In the genomic region with DNA sequence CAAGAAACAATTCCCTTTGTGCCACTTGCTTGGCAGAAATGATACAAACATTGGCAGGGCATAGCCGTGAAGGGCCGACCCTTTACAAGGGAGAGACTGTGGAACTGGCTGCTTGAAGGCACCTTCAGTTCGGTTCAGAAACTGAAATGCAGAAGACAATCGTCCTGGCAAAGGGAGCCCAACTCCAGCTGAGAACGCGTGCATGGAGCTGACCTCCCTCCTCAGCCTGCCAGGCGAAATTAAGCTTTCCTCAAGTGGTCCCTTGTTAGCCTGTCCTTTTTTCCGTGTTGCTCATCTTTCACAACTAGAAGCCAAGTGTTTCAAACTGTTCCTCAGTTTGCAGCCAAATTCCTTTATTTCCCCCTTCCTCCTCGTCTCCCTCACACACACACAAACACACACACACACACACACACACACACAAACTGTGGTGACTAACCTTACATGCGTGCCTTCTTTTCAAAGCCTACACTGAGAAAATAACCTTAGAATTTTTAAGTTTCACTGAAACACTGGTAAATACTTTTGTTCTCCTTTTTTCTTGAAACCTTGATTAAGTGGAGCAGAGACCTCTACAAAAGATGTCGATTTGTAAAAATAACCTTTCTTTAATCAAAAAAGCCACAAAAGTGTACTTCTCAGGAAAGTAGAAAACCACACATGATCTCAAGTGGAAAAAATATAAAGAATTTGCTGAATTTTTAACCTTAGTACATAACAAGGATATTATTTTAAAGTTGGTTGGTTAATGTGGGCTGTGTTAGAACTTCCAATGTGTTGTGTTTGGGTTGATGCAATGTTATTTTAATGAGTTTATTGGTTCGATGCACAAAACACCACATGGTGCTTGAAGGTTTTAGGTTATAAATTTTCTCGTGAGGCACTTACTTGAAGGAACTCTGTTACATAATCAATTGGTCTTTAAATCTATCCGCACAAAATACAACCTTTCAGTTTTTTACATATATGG, we compare ENCODE assay signal across 19 cellular contexts. TPM values are rescaled to one million over a fixed set of nuclear protein-coding genes. Genes with fewer than 3 reads are reported as not detected.
DNase-seq lines count a peak whose midpoint lies in the region; ATAC-seq and TF ChIP-seq lines count a peak whose summit lies in the region.
"Had no signal": no experiment of that assay in that cellular context is flagged by ENCODE, and none has a peak within 500 bp of the region (broad histone marks: within the 10 kb centered on the region; RNA-seq: fewer than 3 reads in every experiment).

No MANE protein-coding gene starts in this region.

- H2BK15ac ChIP-seq in mesendoderm (replicated peaks; ENCODE audit: low read depth): no peak overlapping the region

- no peaks in the 10 kb centered on the region for H3K79me1 ChIP-seq in mesendoderm (ENCODE audit: low read length)

- H2AK5ac ChIP-seq in mesendoderm (ENCODE audit: low read length): no peak overlapping the region

- H3K79me2 ChIP-seq in mesendoderm (ENCODE audit: control insufficient read depth, insufficient read depth, low read length): no peaks in the 10 kb centered on the region
- H3K79me2 ChIP-seq: hepatocyte had no signal

- H3K9me3 ChIP-seq in HEK293 (ENCODE audit: control insufficient read depth, insufficient read depth, low read depth, low read length): no peaks in the 10 kb centered on the region
- no peaks in the 10 kb centered on the region for H3K9me3 ChIP-seq in HAP-1
- H3K9me3 ChIP-seq: ovary, transverse colon had no signal

- no peak overlapping the region for H3K9ac ChIP-seq in mesendoderm (ENCODE audit: low read length)
- H3K9ac ChIP-seq: KMS-11 had no signal

- WGBS in mesendoderm (ENCODE audit: extremely low coverage, insufficient coverage, low lambda C conversion rate): no CpG with 5 or more reads among the region's 14 CpGs

- H3K56ac ChIP-seq in mesendoderm (ENCODE audit: low read length): no peak overlapping the region

- H3K36me3 ChIP-seq in HEK293 (ENCODE audit: control insufficient read depth in 2 of 2, insufficient read depth in 1 of 2, low read length in 2 of 2) (no peaks in the 10 kb centered on the region), HAP-1 (replicated peaks) (no peaks in the 10 kb centered on the region), mesendoderm (ENCODE audit: control insufficient read depth, insufficient read depth, low read length) (no peaks in the 10 kb centered on the region)
- H3K36me3 ChIP-seq: ovary, transverse colon had no signal

- H4K8ac ChIP-seq in mesendoderm (ENCODE audit: low read depth, low read length): no peak overlapping the region

- no peak overlapping the region for H4K5ac ChIP-seq in mesendoderm (ENCODE audit: low read length)

- H3K4ac ChIP-seq in mesendoderm (ENCODE audit: low read depth, low read length): no peak overlapping the region

- in situ Hi-C loops in astrocyte of the spinal cord (cut with HindIII; ENCODE audit: low sequenced_read_pairs) (no loop called here), HAP-1 (cut with MboI; ENCODE audit: low sequenced_read_pairs) (loop anchor here (25.0 kb wide), 1 partner anchor 189 kb away; no protein-coding TSS in a partner anchor)

- H3K27me3 ChIP-seq in HAP-1 (ENCODE audit: low read depth) (peaks cover 32% of the 10 kb centered on the region), mesendoderm (ENCODE audit: insufficient read depth, low read length, poor library complexity) (no peaks in the 10 kb centered on the region)
- H3K27me3 ChIP-seq: ovary had no signal

- H3K23ac ChIP-seq in mesendoderm (ENCODE audit: low read length): no peak overlapping the region

- no peak overlapping the region for H3K4me3 ChIP-seq in HEK293 (ENCODE audit: low read depth, low read length)
- H3K4me3 ChIP-seq in astrocyte of the spinal cord (ENCODE audit: low read depth, low read length): no peak overlapping the region
- H3K4me3 ChIP-seq in HAP-1: no peak overlapping the region
- H3K4me3 ChIP-seq in mesendoderm (ENCODE audit: low read length): no peak overlapping the region
- H3K4me3 ChIP-seq: hepatocyte, ovary, transverse colon had no signal

- DNase-seq in astrocyte of the spinal cord (ENCODE audit: low read depth, low spot score) (peak; percentile 69), kidney tubule cell (ENCODE audit: low spot score) (peak; percentile 8), retina (peak; percentile 88), HAP-1 (ENCODE audit: low spot score in 2 of 2) (no peak), mesendoderm (no peak)
- DNase-seq in activated naive CD4-positive, alpha-beta T cell treated with anti-CD3 and anti-CD28 coated beads, Interleukin-2, amount 50 U/mL, for 16 hours: no peak
- DNase-seq: activated CD4-positive, alpha-beta memory T cell treated with anti-CD3 and anti-CD28 coated beads, Interleukin-2, amount 10 ng/mL, durations not matched to agents 7 days and 5 days; activated T-cell treated with anti-CD3 and anti-CD28 coated beads, Interleukin-2, amount 50 U/mL, for 4 hours; effector memory CD4-positive, alpha-beta T cell; GOT3; left cardiac atrium; NCI-H187; ovary; transverse colon had no signal

- H2BK120ac ChIP-seq in mesendoderm (ENCODE audit: low read depth, low read length): no peak overlapping the region

- TF ChIP-seq CTCF in HEK293 (tag by site-specific recombination; IDR thresholded peaks at IDR 0.05) (no peak), astrocyte of the spinal cord (IDR thresholded peaks at IDR 0.05; ENCODE audit: low read depth, low read length) (no peak)

- POLR2A ChIA-PET in HEK293 (lab: Yijun Ruan, JAX): no interaction called here

- CTCF ChIA-PET in HEK293 (lab: Yijun Ruan, JAX): no interaction called here

- H3K18ac ChIP-seq in mesendoderm (ENCODE audit: low read length): no peak overlapping the region

- H3K4me1 ChIP-seq in HEK293 (ENCODE audit: control insufficient read depth, insufficient read depth, low read length): peaks cover 10% of the 10 kb centered on the region
- H3K4me1 ChIP-seq in HAP-1: no peaks in the 10 kb centered on the region
- H3K4me1 ChIP-seq in mesendoderm (ENCODE audit: control insufficient read depth, low read depth, low read length): no peaks in the 10 kb centered on the region
- H3K4me1 ChIP-seq: transverse colon had no signal

- no peak overlapping the region for H2BK5ac ChIP-seq in mesendoderm (ENCODE audit: low read length)

- ATAC-seq in GM19397 (IDR thresholded peaks at IDR 0.05; ENCODE audit: unreplicated experiment): no peak
- ATAC-seq: activated naive CD4-positive, alpha-beta T cell treated with anti-CD3 and anti-CD28 coated beads, Interleukin-2, amount 50 U/mL, for 72 hours; activated T-cell treated with anti-CD3 and anti-CD28 coated beads, Interleukin-2, amount 50 U/mL, for 4 hours; left cardiac atrium had no signal

- H3K4me2 ChIP-seq in mesendoderm (ENCODE audit: low read length): no peak overlapping the region
- H3K4me2 ChIP-seq: hepatocyte, KMS-11 had no signal

- H3K27ac ChIP-seq in HEK293 (ENCODE audit: extremely low read depth, low read depth, low read length): no peak overlapping the region
- no peak overlapping the region for H3K27ac ChIP-seq in mesendoderm (ENCODE audit: low read depth, low read length)
- H3K27ac ChIP-seq: hepatocyte, KMS-11, ovary, transverse colon had no signal

TF ChIP-seq in HEK293, 187 proteins besides CTCF, POLR2A, EP300 and RAD21 (continues in another document):
- TF ChIP-seq, protein P1, sequence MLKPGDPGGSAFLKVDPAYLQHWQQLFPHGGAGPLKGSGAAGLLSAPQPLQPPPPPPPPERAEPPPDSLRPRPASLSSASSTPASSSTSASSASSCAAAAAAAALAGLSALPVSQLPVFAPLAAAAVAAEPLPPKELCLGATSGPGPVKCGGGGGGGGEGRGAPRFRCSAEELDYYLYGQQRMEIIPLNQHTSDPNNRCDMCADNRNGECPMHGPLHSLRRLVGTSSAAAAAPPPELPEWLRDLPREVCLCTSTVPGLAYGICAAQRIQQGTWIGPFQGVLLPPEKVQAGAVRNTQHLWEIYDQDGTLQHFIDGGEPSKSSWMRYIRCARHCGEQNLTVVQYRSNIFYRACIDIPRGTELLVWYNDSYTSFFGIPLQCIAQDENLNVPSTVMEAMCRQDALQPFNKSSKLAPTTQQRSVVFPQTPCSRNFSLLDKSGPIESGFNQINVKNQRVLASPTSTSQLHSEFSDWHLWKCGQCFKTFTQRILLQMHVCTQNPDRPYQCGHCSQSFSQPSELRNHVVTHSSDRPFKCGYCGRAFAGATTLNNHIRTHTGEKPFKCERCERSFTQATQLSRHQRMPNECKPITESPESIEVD (tag by site-specific recombination; IDR thresholded peaks at IDR 0.05): peak; percentile 69
- TF ChIP-seq ZNF302 (tag by site-specific recombination; IDR thresholded peaks at IDR 0.05; ENCODE audit: low read depth): no peak
- TF ChIP-seq, protein P2, sequence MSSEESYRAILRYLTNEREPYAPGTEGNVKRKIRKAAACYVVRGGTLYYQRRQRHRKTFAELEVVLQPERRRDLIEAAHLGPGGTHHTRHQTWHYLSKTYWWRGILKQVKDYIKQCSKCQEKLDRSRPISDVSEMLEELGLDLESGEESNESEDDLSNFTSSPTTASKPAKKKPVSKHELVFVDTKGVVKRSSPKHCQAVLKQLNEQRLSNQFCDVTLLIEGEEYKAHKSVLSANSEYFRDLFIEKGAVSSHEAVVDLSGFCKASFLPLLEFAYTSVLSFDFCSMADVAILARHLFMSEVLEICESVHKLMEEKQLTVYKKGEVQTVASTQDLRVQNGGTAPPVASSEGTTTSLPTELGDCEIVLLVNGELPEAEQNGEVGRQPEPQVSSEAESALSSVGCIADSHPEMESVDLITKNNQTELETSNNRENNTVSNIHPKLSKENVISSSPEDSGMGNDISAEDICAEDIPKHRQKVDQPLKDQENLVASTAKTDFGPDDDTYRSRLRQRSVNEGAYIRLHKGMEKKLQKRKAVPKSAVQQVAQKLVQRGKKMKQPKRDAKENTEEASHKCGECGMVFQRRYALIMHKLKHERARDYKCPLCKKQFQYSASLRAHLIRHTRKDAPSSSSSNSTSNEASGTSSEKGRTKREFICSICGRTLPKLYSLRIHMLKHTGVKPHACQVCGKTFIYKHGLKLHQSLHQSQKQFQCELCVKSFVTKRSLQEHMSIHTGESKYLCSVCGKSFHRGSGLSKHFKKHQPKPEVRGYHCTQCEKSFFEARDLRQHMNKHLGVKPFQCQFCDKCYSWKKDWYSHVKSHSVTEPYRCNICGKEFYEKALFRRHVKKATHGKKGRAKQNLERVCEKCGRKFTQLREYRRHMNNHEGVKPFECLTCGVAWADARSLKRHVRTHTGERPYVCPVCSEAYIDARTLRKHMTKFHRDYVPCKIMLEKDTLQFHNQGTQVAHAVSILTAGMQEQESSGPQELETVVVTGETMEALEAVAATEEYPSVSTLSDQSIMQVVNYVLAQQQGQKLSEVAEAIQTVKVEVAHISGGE (tag by site-specific recombination; conservative IDR thresholded peaks at IDR 0.05; ENCODE audit: low read depth): 0 out of 2 replicates have a peak, but pooled peaks have one; percentile 23
- TF ChIP-seq ZNF596 (tag by site-specific recombination; IDR thresholded peaks at IDR 0.05): no peak
- no peak for TF ChIP-seq ZNF248 (tag by site-specific recombination; IDR thresholded peaks at IDR 0.05)
- no peak for TF ChIP-seq ZFP41 (tag by site-specific recombination; IDR thresholded peaks at IDR 0.05; ENCODE audit: borderline replicate concordance)
- TF ChIP-seq ZNF16 (tag by site-specific recombination; IDR thresholded peaks at IDR 0.05; ENCODE audit: low read depth): peak; percentile 57; the same call in 1 of the 2 replicates
- TF ChIP-seq ZNF558 (tag by site-specific recombination; IDR thresholded peaks at IDR 0.05): no peak

RNA-seq across cellular contexts. Expression of a gene that starts 8.4 kb away (rescaled TPM):
- 0.53 TPM for polyA plus RNA-seq in mesendoderm (2013, experiment 1 of 2)
- 0.64 TPM for polyA plus RNA-seq in mesendoderm (2013, experiment 2 of 2)

Comparison
In these comparisons a context has a peak if more than half of its experiments do, and no peak if none do; other contexts are left out.
1. DNase-seq: peak in astrocyte of the spinal cord (single experiment), kidney tubule cell (single experiment) and retina (single experiment); none in activated naive CD4-positive, alpha-beta T cell treated with anti-CD3 and anti-CD28 coated beads, Interleukin-2, amount 50 U/mL, for 16 hours (single experiment), HAP-1 (0 of 2) and mesendoderm (single experiment).